18 cellular contexts compared by ENCODE assay signal in genomic region chr4:15912961-15913630, GRCh38. TPM values are rescaled to one million over a fixed set of nuclear protein-coding genes. Genes with fewer than 3 reads are reported as not detected.
DNase-seq lines count a peak whose midpoint lies in the region; FAIRE-seq and TF ChIP-seq lines count a peak whose summit lies in the region.
"Had no signal": no experiment of that assay in that cellular context is flagged by ENCODE, and none has a peak within 500 bp of the region (broad histone marks: within the 10 kb centered on the region; RNA-seq: fewer than 3 reads in every experiment).

No MANE protein-coding gene starts in this region.

- H3F3A ChIP-seq in PC-9 (ENCODE audit: insufficient read depth, low read depth) (peaks cover 36% of the 10 kb centered on the region), MM.1S (ENCODE audit: insufficient read depth, low read length) (no peaks in the 10 kb centered on the region)

- TSS peak; percentile 32 for BruUV-seq in PC-9 (replicated peaks; lab: Mats Ljungman, UMichigan)
- no TSS peak for BruUV-seq in endothelial cell of umbilical vein (replicated peaks; lab: Mats Ljungman, UMichigan)

- H3K9me2 ChIP-seq in PC-9 (ENCODE audit: insufficient read depth) (no peaks in the 10 kb centered on the region), MM.1S (replicated peaks; ENCODE audit: insufficient read depth, low read length) (no peaks in the 10 kb centered on the region)

- H2AFZ ChIP-seq in PC-9 = no peak overlapping the region
- no peak overlapping the region for H2AFZ ChIP-seq in endothelial cell of umbilical vein (ENCODE audit: low read depth, low read length)
- no peak overlapping the region for H2AFZ ChIP-seq in MM.1S (ENCODE audit: low read length)

- H3K4me2 ChIP-seq in BLaER1 = peak overlapping the region; percentile 67
- peak overlapping the region; percentile 57 for H3K4me2 ChIP-seq in PC-9
- H3K4me2 ChIP-seq in endothelial cell of umbilical vein (ENCODE audit: insufficient read depth, low read length) = peak overlapping the region; percentile 22
- H3K4me2 ChIP-seq in MM.1S (ENCODE audit: low read depth, low read length) = no peak overlapping the region

- no peak for DNase-seq in PC-9
- DNase-seq in endothelial cell of umbilical vein (ENCODE audit: low read depth, low spot score) = no peak
- no peak for DNase-seq in KBM-7
- no peak for DNase-seq in MM.1S
- no peak for DNase-seq in GM19238 (ENCODE audit: insufficient read length, low spot score)
- DNase-seq in HEK293T (ENCODE audit: extremely low spot score) = no peak
- DNase-seq: activated CD4-positive, alpha-beta T cell treated with anti-CD3 and anti-CD28 coated beads for 48 hours; COR-L47; left ventricle myocardium inferior; NCI-H2081; NCI-H526 treated with DMSO at 0.1 percent for 48 hours; Right ventricle myocardium superior; T-helper 9 cell; testis had no signal

- TF ChIP-seq CTCF in PC-9 (conservative IDR thresholded peaks at IDR 0.05) (no peak), endothelial cell of umbilical vein (IDR thresholded peaks at IDR 0.05; ENCODE audit: extremely low read depth in 1 of 2, insufficient read depth in 1 of 2, low read depth in 1 of 2, low read length in 2 of 2) (no peak), MM.1S (IDR thresholded peaks at IDR 0.05; ENCODE audit: low read length) (no peak)

- H3K9ac ChIP-seq in BLaER1 (no peak overlapping the region), endothelial cell of umbilical vein (replicated peaks; ENCODE audit: extremely low read depth, insufficient read depth, low read length) (no peak overlapping the region), MM.1S (ENCODE audit: low read length) (no peak overlapping the region)

- H3K79me2 ChIP-seq in PC-9 (ENCODE audit: low read depth) (no peaks in the 10 kb centered on the region), endothelial cell of umbilical vein (ENCODE audit: control insufficient read depth, insufficient read depth, low read length) (no peaks in the 10 kb centered on the region), MM.1S (ENCODE audit: low read length) (no peaks in the 10 kb centered on the region)

- H3K9me1 ChIP-seq in endothelial cell of umbilical vein (replicated peaks; ENCODE audit: control insufficient read depth, extremely low read depth, insufficient read depth, low read length) = no peaks in the 10 kb centered on the region

- CTCF ChIA-PET in PC-9 (lab: Charles Lee) = no interaction called here
- CTCF ChIA-PET in endothelial cell of umbilical vein (lab: Charles Lee) = interaction anchor here (1.2 to 1.5 kb wide), 4 partner anchors 12 to 108 kb away, joined by 3 to 17 read pairs (median 11); no protein-coding TSS in a partner anchor
- CTCF ChIA-PET in HEK293T (lab: Yijun Ruan, JAX) = no interaction called here

- H3K4me3 ChIP-seq in BLaER1 = no peak overlapping the region
- H3K4me3 ChIP-seq in PC-9 = 0 out of 2 replicates have a peak overlapping the region, but pooled peaks have one; percentile 8
- no peak overlapping the region for H3K4me3 ChIP-seq in endothelial cell of umbilical vein (replicated peaks in 1 of 3; ENCODE audit: insufficient read depth in 1 of 3, low read depth in 1 of 3, low read length in 3 of 3)
- no peak overlapping the region for H3K4me3 ChIP-seq in mesodermal cell (ENCODE audit: extremely low read depth, insufficient read depth, low read length, poor library complexity, severe bottlenecking)
- H3K4me3 ChIP-seq in MM.1S (ENCODE audit: low read length) = no peak overlapping the region
- H3K4me3 ChIP-seq: left ventricle myocardium inferior, testis had no signal

- H3K4me1 ChIP-seq in BLaER1 (peaks cover 33% of the 10 kb centered on the region), PC-9 (replicated peaks; ENCODE audit: insufficient read depth) (peaks cover 55% of the 10 kb centered on the region), endothelial cell of umbilical vein (ENCODE audit: control insufficient read depth, extremely low read depth, insufficient read depth, low read length) (peaks cover 10% of the 10 kb centered on the region), mesodermal cell (ENCODE audit: control insufficient read depth, insufficient read depth, low read length, poor library complexity, severe bottlenecking) (peaks cover 10% of the 10 kb centered on the region), MM.1S (ENCODE audit: low read length) (no peaks in the 10 kb centered on the region)
- H3K4me1 ChIP-seq: left ventricle myocardium inferior, testis had no signal

- no peak for FAIRE-seq in endothelial cell of umbilical vein (lab: Jason Lieb, UNC)

- TF ChIP-seq POLR2A in endothelial cell of umbilical vein (IDR thresholded peaks at IDR 0.05; ENCODE audit: low read depth, low read length) = no peak

- H3K9me3 ChIP-seq in BLaER1 (peaks cover 23% of the 10 kb centered on the region), PC-9 (ENCODE audit: insufficient read depth, low read depth) (peaks cover 10% of the 10 kb centered on the region), endothelial cell of umbilical vein (replicated peaks; ENCODE audit: control insufficient read depth, insufficient read depth, low read length) (no peaks in the 10 kb centered on the region), mesodermal cell (ENCODE audit: control insufficient read depth, low read length) (peaks cover 4% of the 10 kb centered on the region), MM.1S (replicated peaks; ENCODE audit: insufficient read depth, low read length) (no peaks in the 10 kb centered on the region)
- H3K9me3 ChIP-seq: left ventricle myocardium inferior, testis had no signal

- dilution Hi-C loops in endothelial cell of umbilical vein (cut with MboI; ENCODE audit: extremely low pct_ligation_motif_present, low sequenced_read_pairs) = no loop called here

- WGBS in mesodermal cell (ENCODE audit: insufficient coverage in 2 of 2), 2 experiments = 81 to 83% methylated on average over 3 of the region's 8 CpGs

- POLR2A ChIA-PET in PC-9 (lab: Charles Lee; ENCODE audit: unreplicated experiment) (no interaction called here), endothelial cell of umbilical vein (lab: Charles Lee) (no interaction called here), HEK293T (lab: Yijun Ruan, JAX) (no interaction called here)

- H3K36me3 ChIP-seq in BLaER1 (no peaks in the 10 kb centered on the region), PC-9 (ENCODE audit: low read depth) (no peaks in the 10 kb centered on the region), endothelial cell of umbilical vein (ENCODE audit: control insufficient read depth in 2 of 2, extremely low read depth in 1 of 2, insufficient read depth in 2 of 2, low read length in 2 of 2) (no peaks in the 10 kb centered on the region), mesodermal cell (ENCODE audit: control insufficient read depth, insufficient read depth, low read length) (no peaks in the 10 kb centered on the region), MM.1S (replicated peaks; ENCODE audit: insufficient read depth, low read length) (no peaks in the 10 kb centered on the region)
- H3K36me3 ChIP-seq: left ventricle myocardium inferior had no signal

- no peaks in the 10 kb centered on the region for H4K20me1 ChIP-seq in BLaER1
- no peaks in the 10 kb centered on the region for H4K20me1 ChIP-seq in PC-9 (ENCODE audit: insufficient read depth)
- no peaks in the 10 kb centered on the region for H4K20me1 ChIP-seq in endothelial cell of umbilical vein (replicated peaks; ENCODE audit: control insufficient read depth, extremely low read depth, insufficient read depth, low read length)
- no peaks in the 10 kb centered on the region for H4K20me1 ChIP-seq in MM.1S (ENCODE audit: insufficient read depth, low read length)

- in situ Hi-C loops in KBM-7 (cut with MboI; ENCODE audit: low pct_unique_long_range_greater_than_20kb, low sequenced_read_pairs) = no loop called here

- no peak overlapping the region for H3K27ac ChIP-seq in BLaER1
- H3K27ac ChIP-seq in PC-9 = peak overlapping the region; percentile 98
- peak overlapping the region; percentile 24 for H3K27ac ChIP-seq in endothelial cell of umbilical vein (ENCODE audit: insufficient read depth, low read depth, low read length)
- peak overlapping the region; percentile 83 for H3K27ac ChIP-seq in mesodermal cell (ENCODE audit: low read depth, low read length, severe bottlenecking)
- H3K27ac ChIP-seq in MM.1S (ENCODE audit: low read length) = no peak overlapping the region
- H3K27ac ChIP-seq: left ventricle myocardium inferior, testis had no signal

- intact Hi-C loops in PC-9 (cut with micrococcal nuclease; ENCODE audit: unreplicated experiment) (no loop called here), endothelial cell of umbilical vein (cut with micrococcal nuclease) (loop anchor here (1.0 kb wide), 2 partner anchors 8 to 43 kb away; no protein-coding TSS in a partner anchor)

- H3K27me3 ChIP-seq in BLaER1 (no peaks in the 10 kb centered on the region), PC-9 (ENCODE audit: insufficient read depth, low read depth) (no peaks in the 10 kb centered on the region), endothelial cell of umbilical vein (ENCODE audit: control insufficient read depth in 2 of 2, insufficient read depth in 2 of 2, low read length in 2 of 2) (no peaks in the 10 kb centered on the region), MM.1S (replicated peaks; ENCODE audit: insufficient read depth, low read length) (no peaks in the 10 kb centered on the region)
- H3K27me3 ChIP-seq: testis had no signal

TF ChIP-seq in HEK293T, 16 proteins besides CTCF, POLR2A, EP300 and RAD21 (continues in another document):
- no peak for TF ChIP-seq CTBP1 (IDR thresholded peaks at IDR 0.05; ENCODE audit: borderline replicate concordance)

RNA-seq across cellular contexts. Expression of gene FGFBP1, which starts 25.4 kb away (rescaled TPM):
- total RNA-seq in PC-9 (2021) (11.1 and 30.8 TPM in 2 replicates), endothelial cell of umbilical vein (not detected in 2 replicates)
- not detected in 2 replicates for polyA plus RNA-seq in endothelial cell of umbilical vein
- polyA plus RNA-seq in endothelial cell of umbilical vein (2011; cell fraction: cytosol; rRNA removed) = not detected in 2 replicates
- polyA plus RNA-seq in endothelial cell of umbilical vein (2011; cell fraction: nucleus; rRNA removed) = 0.13 TPM in 1 of 2 replicates, not detected in the other
- not detected in 2 replicates for polyA plus RNA-seq in endothelial cell of umbilical vein (2012)
- not detected in 2 replicates for polyA minus RNA-seq in endothelial cell of umbilical vein
- polyA minus RNA-seq in endothelial cell of umbilical vein (2011; cell fraction: cytosol; rRNA and poly(A)+ RNA removed) = 1.9 TPM
- polyA minus RNA-seq in endothelial cell of umbilical vein (2011; cell fraction: nucleus; rRNA and poly(A)+ RNA removed) = not detected in 2 replicates
- polyA plus RNA-seq in mesodermal cell (2013, experiment 1 of 2) = not detected
- not detected for polyA plus RNA-seq in mesodermal cell (2013, experiment 2 of 2)
- total RNA-seq: activated naive CD4-positive, alpha-beta T cell treated with anti-CD3 and anti-CD28 coated beads, Interleukin-2, amount 50 U/mL, for 72 hours; left ventricle myocardium inferior; pulmonary artery endothelial cell; Right ventricle myocardium superior; testis had no signal

RNA-seq across cellular contexts. Expression of gene FGFBP2, which starts 49.9 kb away (rescaled TPM):
- total RNA-seq in PC-9 (2021) = not detected in 2 replicates
- total RNA-seq in endothelial cell of umbilical vein = not detected in 2 replicates
- not detected in 2 replicates for polyA plus RNA-seq in endothelial cell of umbilical vein
- not detected in 2 replicates for polyA plus RNA-seq in endothelial cell of umbilical vein (2011; cell fraction: cytosol; rRNA removed)
- not detected in 2 replicates for polyA plus RNA-seq in endothelial cell of umbilical vein (2011; cell fraction: nucleus; rRNA removed)
- not detected in 2 replicates for polyA plus RNA-seq in endothelial cell of umbilical vein (2012)
- polyA minus RNA-seq in endothelial cell of umbilical vein = not detected in 2 replicates
- polyA minus RNA-seq in endothelial cell of umbilical vein (2011; cell fraction: cytosol; rRNA and poly(A)+ RNA removed) = not detected
- not detected in 2 replicates for polyA minus RNA-seq in endothelial cell of umbilical vein (2011; cell fraction: nucleus; rRNA and poly(A)+ RNA removed)
- not detected for polyA plus RNA-seq in mesodermal cell (2013, experiment 1 of 2)
- polyA plus RNA-seq in mesodermal cell (2013, experiment 2 of 2) = not detected
- total RNA-seq: pulmonary artery endothelial cell had no signal

Comparison
In these comparisons a context has a peak if more than half of its experiments do, and no peak if none do; other contexts are left out.
1. H3K27ac ChIP-seq: peak in PC-9 (single experiment), endothelial cell of umbilical vein (single experiment) and mesodermal cell (single experiment); none in BLaER1 (single experiment) and MM.1S (single experiment).
2. RNA of gene FGFBP1, which starts 25.4 kb away (total RNA-seq): 11.1 to 30.8 TPM in PC-9; not detected in endothelial cell of umbilical vein; every median in the first group is over 10 times any median in the second.